Comparison of ENCODE assay signal across 14 cellular contexts in genomic region chr11:128707671-128708070, GRCh38. TPM values are rescaled to one million over a fixed set of nuclear protein-coding genes. Genes with fewer than 3 reads are reported as not detected.
DNase-seq lines count a peak whose midpoint lies in the region; ATAC-seq and TF ChIP-seq lines count a peak whose summit lies in the region.
"Had no signal": no experiment of that assay in that cellular context is flagged by ENCODE, and none has a peak within 500 bp of the region (broad histone marks: within the 10 kb centered on the region; RNA-seq: fewer than 3 reads in every experiment).

No MANE protein-coding gene starts in this region.

- ATAC-seq in T-helper 17 cell, result no peak
- ATAC-seq in stimulated activated memory B cell treated with anti-CD40 and anti-IgM and Interleukin-4, amounts not matched to agents 10 μg/mL and 1 μg/mL and 100 μg/mL, for 72 hours, result no peak
- ATAC-seq: Right ventricle myocardium inferior had no signal

- H3K4me1 ChIP-seq in breast epithelium, result no peaks in the 10 kb centered on the region
- H3K4me1 ChIP-seq: parathyroid adenoma had no signal

- H3K27ac Mint-ChIP-seq in MCF 10A (ENCODE audit: low read depth, unreplicated experiment) (no peak overlapping the region), T-helper 17 cell (peak overlapping the region; percentile 57)
- peak overlapping the region; percentile 70 for H3K27ac Mint-ChIP-seq in stimulated activated memory B cell treated with anti-CD40 and anti-IgM and Interleukin-4, amounts not matched to agents 10 μg/mL and 1 μg/mL and 100 μg/mL, for 72 hours

- no peak for TF ChIP-seq POLR2A in breast epithelium (IDR thresholded peaks at IDR 0.05)

- H3K9me3 ChIP-seq in breast epithelium (no peaks in the 10 kb centered on the region), T-helper 17 cell (ENCODE audit: control insufficient read depth, low read length, poor library complexity, severe bottlenecking) (no peaks in the 10 kb centered on the region)

- TF ChIP-seq CTCF in MCF 10A (IDR thresholded peaks at IDR 0.05; ENCODE audit: unreplicated experiment) (no peak), breast epithelium (IDR thresholded peaks at IDR 0.05) (no peak), fibroblast of villous mesenchyme (IDR thresholded peaks at IDR 0.05; ENCODE audit: insufficient read depth, low read depth, low read length) (no peak)

- peaks cover 0 to 3% of the 10 kb centered on the region in 2 donors for H3K27me3 ChIP-seq in breast epithelium

- H3K4me1 Mint-ChIP-seq in MCF 10A (ENCODE audit: insufficient read depth, unreplicated experiment), result peaks cover 18% of the 10 kb centered on the region
- H3K4me1 Mint-ChIP-seq in T-helper 17 cell, result peaks cover 68% of the 10 kb centered on the region
- peaks cover 73% of the 10 kb centered on the region for H3K4me1 Mint-ChIP-seq in stimulated activated memory B cell treated with anti-CD40 and anti-IgM and Interleukin-4, amounts not matched to agents 10 μg/mL and 1 μg/mL and 100 μg/mL, for 72 hours

- H3K27me3 Mint-ChIP-seq in MCF 10A (ENCODE audit: insufficient read depth, unreplicated experiment) (no peaks in the 10 kb centered on the region), T-helper 17 cell (no peaks in the 10 kb centered on the region)
- no peaks in the 10 kb centered on the region for H3K27me3 Mint-ChIP-seq in stimulated activated memory B cell treated with anti-CD40 and anti-IgM and Interleukin-4, amounts not matched to agents 10 μg/mL and 1 μg/mL and 100 μg/mL, for 72 hours

- no peaks in the 10 kb centered on the region for H3K36me3 ChIP-seq in breast epithelium

- intact Hi-C loops in MCF 10A (cut with micrococcal nuclease) (no loop called here), breast epithelium (cut with DNase I; ENCODE audit: low total_unique reads) (no loop called here), posterior vena cava (cut with DNase I) (no loop called here)

- BruUV-seq in MCF 10A (replicated peaks; lab: Mats Ljungman, UMichigan), result no TSS peak

- no peaks in the 10 kb centered on the region for H3K9me3 Mint-ChIP-seq in MCF 10A (ENCODE audit: unreplicated experiment)
- H3K9me3 Mint-ChIP-seq in stimulated activated memory B cell treated with anti-CD40 and anti-IgM and Interleukin-4, amounts not matched to agents 10 μg/mL and 1 μg/mL and 100 μg/mL, for 72 hours, result peaks cover 3% of the 10 kb centered on the region

- DNase-seq in MCF 10A (ENCODE audit: unreplicated experiment) (peak; percentile 59), breast epithelium (ENCODE audit: low spot score in 2 of 2) (no peak), T-helper 17 cell (no peak), fibroblast of villous mesenchyme (ENCODE audit: low read depth) (peak; percentile 53), LoVo (ENCODE audit: low spot score) (no peak), posterior vena cava (ENCODE audit: low spot score) (no peak)
- no peak for DNase-seq in effector CD4-positive, alpha-beta T cell
- DNase-seq: effector memory CD4-positive, alpha-beta T cell; NCI-H1105 treated with DMSO at 0.1 percent for 48 hours; NCI-H82; stimulated activated naive CD4-positive, alpha-beta T cell had no signal

- peak overlapping the region in 1 of 2 donors; percentile 26 for H3K27ac ChIP-seq in breast epithelium
- H3K27ac ChIP-seq: parathyroid adenoma had no signal

- no peak overlapping the region for H3K4me3 ChIP-seq in breast epithelium
- no peak overlapping the region for H3K4me3 ChIP-seq in fibroblast of villous mesenchyme (ENCODE audit: low read depth, low read length)

- POLR2A ChIA-PET in MCF 10A (lab: Yijun Ruan, JAX), result interaction anchor here (0.6 kb wide), 1 partner anchor 1476 kb away, joined by 4 read pairs; no protein-coding TSS in a partner anchor

- CTCF ChIA-PET in MCF 10A (lab: Yijun Ruan, JAX), result interaction anchor here (0.7 kb wide), 1 partner anchor 11 kb away, joined by 4 read pairs; no protein-coding TSS in a partner anchor

- H3K4me3 Mint-ChIP-seq in MCF 10A (ENCODE audit: unreplicated experiment) (no peak overlapping the region), T-helper 17 cell (peak overlapping the region; percentile 58)
- no peak overlapping the region for H3K4me3 Mint-ChIP-seq in stimulated activated memory B cell treated with anti-CD40 and anti-IgM and Interleukin-4, amounts not matched to agents 10 μg/mL and 1 μg/mL and 100 μg/mL, for 72 hours

- H3K36me3 Mint-ChIP-seq in MCF 10A (ENCODE audit: insufficient read depth, unreplicated experiment) (no peaks in the 10 kb centered on the region), T-helper 17 cell (ENCODE audit: low read depth) (peaks cover 5% of the 10 kb centered on the region)
- peaks cover 32% of the 10 kb centered on the region for H3K36me3 Mint-ChIP-seq in stimulated activated memory B cell treated with anti-CD40 and anti-IgM and Interleukin-4, amounts not matched to agents 10 μg/mL and 1 μg/mL and 100 μg/mL, for 72 hours

RNA-seq across cellular contexts. Expression of gene FLI1, which starts 13.8 kb away (rescaled TPM):
- total RNA-seq in MCF 10A (2022) (3.6 and 5.6 TPM in 2 replicates), breast epithelium (10 to 100 TPM; 23.9 to 62.2 (median 46.2) TPM), T-helper 17 cell (100 to 1,000 TPM; 113 to 117 TPM), fibroblast of villous mesenchyme (6.9 and 10.6 TPM in 2 replicates), posterior vena cava (10 to 100 TPM; 25.3 to 29.7 TPM)

Comparison
In these comparisons a context has a peak if more than half of its experiments do, and no peak if none do; other contexts are left out.
1. DNase-seq: peak in MCF 10A (single experiment) and fibroblast of villous mesenchyme (single experiment); none in breast epithelium (0 of 2), T-helper 17 cell (0 of 3), LoVo (single experiment), posterior vena cava (single experiment) and effector CD4-positive, alpha-beta T cell (single experiment).